ENCODE assay signal across 9 cellular contexts in the genomic region with DNA sequence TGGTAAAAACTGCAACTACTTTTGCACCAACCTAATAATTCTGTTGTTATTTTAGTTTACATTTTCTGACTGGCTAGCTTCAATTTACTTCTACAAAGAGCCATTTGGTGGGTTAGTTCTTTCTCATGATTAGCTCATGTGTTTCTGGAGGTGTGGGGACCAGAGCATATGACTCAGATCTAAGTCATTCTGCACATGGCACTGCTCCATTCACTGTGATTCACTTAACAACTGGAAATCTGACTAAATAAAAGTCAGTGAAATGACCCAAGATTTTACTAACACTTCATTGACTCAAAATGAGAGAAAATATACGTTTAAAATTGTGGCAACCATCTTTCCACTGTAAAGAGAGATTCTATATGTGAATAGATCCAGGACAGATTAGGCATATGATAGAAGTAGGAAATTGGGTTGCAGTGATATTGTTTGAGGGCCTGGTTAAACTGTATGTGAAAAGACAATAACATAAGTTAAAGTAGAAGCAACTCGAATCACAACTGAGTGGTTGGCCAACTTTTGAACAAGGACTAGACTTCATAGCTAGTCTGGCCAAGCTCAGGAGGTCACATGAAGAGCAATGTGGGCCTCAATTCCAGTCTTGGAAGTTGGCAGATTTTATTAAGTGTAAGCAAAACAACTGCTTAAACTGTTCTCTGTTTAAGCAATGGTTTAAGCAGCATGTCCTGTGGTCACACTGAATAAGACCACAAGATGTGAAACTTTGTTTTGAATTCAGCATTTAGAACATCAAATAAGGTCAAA.
DNase-seq lines count a peak whose midpoint lies in the region; FAIRE-seq and TF ChIP-seq lines count a peak whose summit lies in the region.
"Had no signal": no experiment of that assay in that cellular context is flagged by ENCODE, and none has a peak within 500 bp of the region (broad histone marks: within the 10 kb centered on the region; RNA-seq: fewer than 3 reads in every experiment).

No MANE protein-coding gene starts in this region.

- TF ChIP-seq POLR2A in testis (IDR thresholded peaks at IDR 0.05), result no peak

- intact Hi-C loops in testis (cut with DNase I; ENCODE audit: low total_unique reads), result no loop called here

- H3K9me3 ChIP-seq in AG04450 (ENCODE audit: control insufficient read depth, insufficient read depth, low read length) (peaks cover 5% of the 10 kb centered on the region; the same call in 1 of the 2 replicates), right atrium auricular region (no peaks in the 10 kb centered on the region), testis (no peaks in the 10 kb centered on the region)

- H3K27me3 ChIP-seq in AG04450 (ENCODE audit: control insufficient read depth, insufficient read depth, low read length), result no peaks in the 10 kb centered on the region
- H3K27me3 ChIP-seq in right atrium auricular region, result no peaks in the 10 kb centered on the region
- no peaks in the 10 kb centered on the region for H3K27me3 ChIP-seq in testis

- WGBS in testis, 2 donors, result 66 to 76% methylated on average over 2 of the region's 2 CpGs

- CTCF ChIA-PET in AG04450 (lab: Charles Lee), result no interaction called here

- no peak overlapping the region for H3K4me3 ChIP-seq in AG04450 (ENCODE audit: low read depth, low read length)
- H3K4me3 ChIP-seq in right atrium auricular region, result no peak overlapping the region
- no peak overlapping the region for H3K4me3 ChIP-seq in testis

- DNase-seq in AG04450 (ENCODE audit: low read depth, low spot score) (peak; percentile 92), HCEC 1CT (peak; percentile 98), SW480 (ENCODE audit: low spot score) (peak; percentile 6), right atrium auricular region (ENCODE audit: low spot score) (no peak), DMS114 treated with DMSO at 0.1 percent for 48 hours (lab: John Stamatoyannopoulos, UW; ENCODE audit: unreplicated experiment) (no peak), NCI-H82 treated with DMSO at 0.1 percent for 48 hours (lab: John Stamatoyannopoulos, UW; ENCODE audit: unreplicated experiment) (no peak), D721Med (ENCODE audit: insufficient read length, low spot score) (no peak), testis (no peak)

- H3K4me1 ChIP-seq in right atrium auricular region, result no peaks in the 10 kb centered on the region
- H3K4me1 ChIP-seq in testis, result no peaks in the 10 kb centered on the region

- H3K27ac ChIP-seq in AG04450 (ENCODE audit: low read depth, low read length) (peak overlapping the region; percentile 82), right atrium auricular region (peak overlapping the region; percentile 3 to 61), testis (no peak overlapping the region)

- no peak for FAIRE-seq in D721Med (lab: Jason Lieb, UNC)
- FAIRE-seq: TTC549 had no signal

- TF ChIP-seq CTCF in AG04450 (IDR thresholded peaks at IDR 0.05; ENCODE audit: low read depth, low read length) (no peak), right atrium auricular region (IDR thresholded peaks at IDR 0.05) (no peak), D721Med (IDR thresholded peaks at IDR 0.05; ENCODE audit: insufficient read depth, missing control alignments) (no peak), testis (IDR thresholded peaks at IDR 0.05) (no peak)

- no peaks in the 10 kb centered on the region for H3K36me3 ChIP-seq in right atrium auricular region
- H3K36me3 ChIP-seq in testis (ENCODE audit: low read depth, missing control alignments), result no peaks in the 10 kb centered on the region

- POLR2A ChIA-PET in AG04450 (lab: Yijun Ruan, JAX), result no interaction called here

Comparison
In these comparisons a context has a peak if more than half of its experiments do, and no peak if none do; other contexts are left out.
1. DNase-seq: peak in AG04450 (single experiment), HCEC 1CT (single experiment) and SW480 (single experiment); none in right atrium auricular region (single experiment), DMS114 treated with DMSO at 0.1 percent for 48 hours (single experiment), NCI-H82 treated with DMSO at 0.1 percent for 48 hours (single experiment), D721Med (single experiment) and testis (single experiment).
2. H3K27ac ChIP-seq: peak in AG04450 (single experiment) and right atrium auricular region (2 of 2); none in testis (0 of 2).